37 cellular contexts compared by ENCODE assay signal in the genomic region with DNA sequence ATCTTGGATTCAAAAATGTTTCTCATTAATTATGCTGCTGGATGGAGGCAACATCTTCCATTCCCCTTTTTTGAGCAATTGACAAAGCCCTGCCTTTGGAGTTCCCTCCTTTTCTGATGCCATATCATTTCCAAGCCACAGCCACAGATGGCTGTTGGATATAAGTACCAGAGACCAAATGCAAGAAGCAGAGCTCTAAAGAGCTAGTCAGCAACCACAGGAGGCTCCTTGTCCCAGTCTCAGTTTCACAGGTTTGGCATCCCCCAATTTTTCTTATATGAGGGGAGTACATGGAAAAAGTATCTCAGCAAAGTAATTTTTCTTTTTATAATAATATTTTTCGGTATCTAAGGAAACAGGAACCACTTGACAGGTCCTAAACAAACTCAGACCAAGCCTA. TPM values are rescaled to one million over a fixed set of nuclear protein-coding genes. Genes with fewer than 3 reads are reported as not detected.
"Had no signal": no experiment of that assay in that cellular context is flagged by ENCODE, and none has a peak within 500 bp of the region (broad histone marks: within the 10 kb centered on the region; RNA-seq: fewer than 3 reads in every experiment).

No MANE protein-coding gene starts in this region.

- DNase-seq: activated B cell treated with CpG ODN at 0.5 μM for 24 hours; activated CD4-positive, alpha-beta memory T cell treated with anti-CD3 and anti-CD28 coated beads for 36 hours; activated CD4-positive, alpha-beta T cell treated with anti-CD3 and anti-CD28 coated beads for 4 hours; activated CD4-positive, alpha-beta T cell treated with anti-CD3 and anti-CD28 coated beads, Interleukin-2, amount 10 ng/mL, durations not matched to agents 24 days and 14 days; activated CD4-positive, alpha-beta T cell treated with anti-CD3 and anti-CD28 coated beads, Interleukin-2, amount 50 U/mL, for 1 hour; activated CD4-positive, alpha-beta T cell treated with anti-CD3 and anti-CD28 coated beads, Interleukin-2, amount 50 U/mL, for 4 hours; activated CD4-positive, CD25-positive, alpha-beta regulatory T cell treated with anti-CD3 and anti-CD28 coated beads, Interleukin-2, amount 50 U/mL, for 72 hours; activated CD8-positive, alpha-beta memory T cell treated with anti-CD3 and anti-CD28 coated beads, Interleukin-2, amount 50 U/mL, for 4 hours; activated effector memory CD4-positive, alpha-beta T cell treated with anti-CD3 and anti-CD28 coated beads, Interleukin-2, amount 50 U/mL, for 16 hours; activated gamma-delta T cell treated with Interleukin-2 at 50 U/mL for 16 hours; activated naive CD4-positive, alpha-beta T cell; activated naive CD4-positive, alpha-beta T cell treated with anti-CD3 and anti-CD28 coated beads for 36 hours; activated naive CD4-positive, alpha-beta T cell treated with anti-CD3 and anti-CD28 coated beads, Interleukin-2, amount 50 U/mL, for 16 hours; activated T-cell treated with anti-CD3 and anti-CD28 coated beads for 4 hours; activated T-cell treated with anti-CD3 and anti-CD28 coated beads, Interleukin-2, amount 50 U/mL, for 1 hour; activated T-cell treated with anti-CD3 and anti-CD28 coated beads, Interleukin-2, amount 50 U/mL, for 4 hours; activated T-cell treated with anti-CD3 and anti-CD28 coated beads, Interleukin-2, amount 50 U/mL, for 72 hours; amygdala; anterior cingulate cortex; caudate nucleus; cerebellar nuclear complex; SW 1271; T-helper 1 cell; T-helper 2 cell; T-helper 9 cell had no signal

- ATAC-seq: activated T-cell treated with anti-CD3 and anti-CD28 coated beads, Interleukin-2, amount 50 U/mL, for 4 hours; activated T-cell treated with anti-CD3 and anti-CD28 coated beads, Interleukin-2, amount 50 U/mL, for 72 hours; activated T-helper 17 cell treated with anti-CD3 and anti-CD28 coated beads, Interleukin-2, amount 50 U/mL, for 72 hours had no signal

- H3K9me3 Mint-ChIP-seq: activated B cell treated with CpG ODN at 0.5 μM for 24 hours; activated CD4-positive, alpha-beta memory T cell treated with anti-CD3 and anti-CD28 coated beads for 36 hours; activated naive CD4-positive, alpha-beta T cell treated with anti-CD3 and anti-CD28 coated beads for 36 hours; activated T-cell treated with anti-CD3 and anti-CD28 coated beads, Interleukin-2, amount 50 U/mL, for 4 hours; activated T-cell treated with anti-CD3 and anti-CD28 coated beads, Interleukin-2, amount 50 U/mL, for 72 hours; activated T-helper 17 cell treated with anti-CD3 and anti-CD28 coated beads, Interleukin-2, amount 50 U/mL, for 72 hours; central memory CD8-positive, alpha-beta T cell had no signal

- H3K4me1 Mint-ChIP-seq: activated B cell treated with CpG ODN at 0.5 μM for 24 hours, brain had no signal

- H3K4me3 Mint-ChIP-seq: activated B cell treated with CpG ODN at 0.5 μM for 24 hours; activated CD4-positive, alpha-beta memory T cell treated with anti-CD3 and anti-CD28 coated beads for 36 hours; activated CD4-positive, alpha-beta T cell treated with anti-CD3 and anti-CD28 coated beads, Interleukin-2, amount 10 ng/mL, durations not matched to agents 24 days and 14 days; activated naive CD4-positive, alpha-beta T cell treated with anti-CD3 and anti-CD28 coated beads for 36 hours; activated T-cell treated with anti-CD3 and anti-CD28 coated beads, Interleukin-2, amount 50 U/mL, for 4 hours; activated T-cell treated with anti-CD3 and anti-CD28 coated beads, Interleukin-2, amount 50 U/mL, for 72 hours; activated T-helper 1 cell treated with anti-CD3 and anti-CD28 coated beads, Interleukin-12 subunit alpha, Interleukin-12 subunit beta, Interleukin-2, Interleukin-4 antibody, amounts not matched to agents 30 ng/mL and 10 ng/mL and 1 ng/mL, durations not matched to agents 14 hours and 24 hours and 36 hours; activated T-helper 17 cell treated with anti-CD3 and anti-CD28 coated beads, Interleukin-2, amount 50 U/mL, for 72 hours; brain; central memory CD8-positive, alpha-beta T cell; T-helper 1 cell treated with Interleukin-12 subunit alpha and Interleukin-12 subunit beta and Interleukin-4 antibody, amounts not matched to agents 30 μg/mL and 1 μg/mL, for 36 hours; T-helper 2 cell treated with Interferon-gamma antibody and Interleukin-4, amounts not matched to agents 5 μg/mL and 100 μg/mL, for 36 hours had no signal

- H3K27me3 Mint-ChIP-seq: activated CD4-positive, alpha-beta memory T cell treated with anti-CD3 and anti-CD28 coated beads for 36 hours; activated T-helper 17 cell treated with anti-CD3 and anti-CD28 coated beads, Interleukin-2, amount 50 U/mL, for 72 hours; brain; central memory CD8-positive, alpha-beta T cell had no signal

- H3K36me3 Mint-ChIP-seq: activated CD4-positive, alpha-beta memory T cell treated with anti-CD3 and anti-CD28 coated beads for 36 hours; brain had no signal

- H3K27ac Mint-ChIP-seq: activated B cell treated with CpG ODN at 0.5 μM for 24 hours; activated CD4-positive, alpha-beta memory T cell treated with anti-CD3 and anti-CD28 coated beads for 36 hours; activated CD4-positive, alpha-beta T cell treated with anti-CD3 and anti-CD28 coated beads, Interleukin-2, amount 10 ng/mL, durations not matched to agents 24 days and 14 days; activated naive CD4-positive, alpha-beta T cell treated with anti-CD3 and anti-CD28 coated beads for 36 hours; activated naive CD4-positive, alpha-beta T cell treated with anti-CD3 and anti-CD28 coated beads, Interleukin-2, amount 50 U/mL, for 72 hours; activated T-cell treated with anti-CD3 and anti-CD28 coated beads, Interleukin-2, amount 50 U/mL, for 72 hours; activated T-helper 1 cell treated with anti-CD3 and anti-CD28 coated beads, Interleukin-12 subunit alpha, Interleukin-12 subunit beta, Interleukin-2, Interleukin-4 antibody, amounts not matched to agents 30 ng/mL and 10 ng/mL and 1 ng/mL, durations not matched to agents 14 hours and 24 hours and 36 hours; activated T-helper 17 cell treated with anti-CD3 and anti-CD28 coated beads, Interleukin-2, amount 50 U/mL, for 72 hours; brain; T-helper 1 cell treated with Interleukin-12 subunit alpha and Interleukin-12 subunit beta and Interleukin-4 antibody, amounts not matched to agents 30 μg/mL and 1 μg/mL, for 36 hours; T-helper 2 cell treated with Interferon-gamma antibody and Interleukin-4, amounts not matched to agents 5 μg/mL and 100 μg/mL, for 36 hours had no signal

RNA-seq across cellular contexts. Expression of gene GZMK, which starts 20.0 kb away (rescaled TPM):
- total RNA-seq: activated B cell treated with CpG ODN at 0.5 μM for 24 hours; activated naive CD4-positive, alpha-beta T cell treated with anti-CD3 and anti-CD28 coated beads for 36 hours; ascending aorta; bronchial epithelial cell; cardiac muscle cell; chondrocyte had no signal

RNA-seq across cellular contexts. Expression of gene GZMA, which starts 58.4 kb away (rescaled TPM):
- total RNA-seq: activated B cell treated with CpG ODN at 0.5 μM for 24 hours, ascending aorta, bronchial epithelial cell, cardiac muscle cell, chondrocyte had no signal

RNA-seq across cellular contexts. Expression of gene ESM1, which starts 58.7 kb away (rescaled TPM):
- total RNA-seq: activated B cell treated with CpG ODN at 0.5 μM for 24 hours; activated CD4-positive, alpha-beta T cell treated with anti-CD3 and anti-CD28 coated beads, Interleukin-2, amount 10 ng/mL, durations not matched to agents 24 days and 14 days; activated CD8-positive, alpha-beta memory T cell treated with anti-CD3 and anti-CD28 coated beads for 36 hours; activated naive CD4-positive, alpha-beta T cell treated with anti-CD3 and anti-CD28 coated beads for 36 hours; activated naive CD4-positive, alpha-beta T cell treated with anti-CD3 and anti-CD28 coated beads, Interleukin-2, amount 50 U/mL, for 72 hours; activated T-helper 1 cell treated with anti-CD3 and anti-CD28 coated beads, Interleukin-12 subunit alpha, Interleukin-12 subunit beta, Interleukin-2, Interleukin-4 antibody, amounts not matched to agents 30 ng/mL and 10 ng/mL and 1 ng/mL, durations not matched to agents 14 hours and 24 hours and 36 hours; ascending aorta; bronchial epithelial cell; chondrocyte had no signal
